26 cellular contexts compared by ENCODE assay signal in genomic region chr14:74260525-74261233, GRCh38. TPM values are rescaled to one million over a fixed set of nuclear protein-coding genes. Genes with fewer than 3 reads are reported as not detected.
DNase-seq lines count a peak whose midpoint lies in the region; ATAC-seq and TF ChIP-seq lines count a peak whose summit lies in the region.
"Had no signal": no experiment of that assay in that cellular context is flagged by ENCODE, and none has a peak within 500 bp of the region (broad histone marks: within the 10 kb centered on the region; RNA-seq: fewer than 3 reads in every experiment).

No MANE protein-coding gene starts in this region.

- H3K4me1 Mint-ChIP-seq in neural crest cell = no peaks in the 10 kb centered on the region

- no peaks in the 10 kb centered on the region for H3K36me3 Mint-ChIP-seq in neural crest cell (ENCODE audit: low read depth)
- H3K36me3 Mint-ChIP-seq: CD14-positive monocyte; CD4-positive, alpha-beta memory T cell had no signal

- H3K27ac ChIP-seq in heart right ventricle (no peak overlapping the region), WERI-Rb-1 (peak overlapping the region; percentile 71)
- H3K27ac ChIP-seq: A549; BLaER1 treated with 17β-estradiol and CSF1 and Interleukin-3, amounts not matched to agents 10 nM and 100 nM; GM23248 had no signal

- no peak overlapping the region for H3K27ac Mint-ChIP-seq in neural crest cell (ENCODE audit: unreplicated experiment)
- H3K27ac Mint-ChIP-seq: CD14-positive monocyte; CD4-positive, alpha-beta memory T cell had no signal

- H3K36me3 ChIP-seq in heart right ventricle (no peaks in the 10 kb centered on the region), WERI-Rb-1 (no peaks in the 10 kb centered on the region)
- H3K36me3 ChIP-seq: BE2C; BLaER1 treated with 17β-estradiol and CSF1 and Interleukin-3, amounts not matched to agents 10 nM and 100 nM had no signal

- peak overlapping the region; percentile 28 for H3K4me3 Mint-ChIP-seq in neural crest cell
- H3K4me3 Mint-ChIP-seq: CD14-positive monocyte had no signal

- DNase-seq in left ventricle myocardium superior (peak; percentile 13), heart right ventricle (no peak), WERI-Rb-1 (no peak), neural crest cell (ENCODE audit: low read depth, low spot score) (no peak), posterior vena cava (ENCODE audit: low spot score) (peak; percentile 74)
- DNase-seq in activated CD4-positive, alpha-beta T cell treated with anti-CD3 and anti-CD28 coated beads, Interleukin-2, amount 50 U/mL, for 48 hours = no peak
- DNase-seq: 8988T; ACHN; AML-193; BE2C; Calu3; CD4-positive, alpha-beta memory T cell; COR-L47; DMS53; DMS79 treated with DMSO at 0.1 percent for 48 hours; GF-D8; GM23248; H7; HCEC 1CT had no signal

- TF ChIP-seq CTCF in heart right ventricle (IDR thresholded peaks at IDR 0.05) (no peak), WERI-Rb-1 (IDR thresholded peaks at IDR 0.05; ENCODE audit: low read depth, low read length) (no peak), neural crest cell (conservative IDR thresholded peaks at IDR 0.05) (no peak)

- H3K9me3 ChIP-seq in heart right ventricle (no peaks in the 10 kb centered on the region), WERI-Rb-1 (ENCODE audit: severe bottlenecking) (no peaks in the 10 kb centered on the region)
- H3K9me3 ChIP-seq: A549; BE2C; BLaER1 treated with 17β-estradiol and CSF1 and Interleukin-3, amounts not matched to agents 10 nM and 100 nM had no signal

- peaks cover 0 to 20% (median 0%) of the 10 kb centered on the region in 7 donors for H3K27me3 ChIP-seq in heart right ventricle
- H3K27me3 ChIP-seq in WERI-Rb-1 (ENCODE audit: insufficient read depth, low read depth, severe bottlenecking) = no peaks in the 10 kb centered on the region

- no peak for ATAC-seq in left ventricle myocardium superior
- no peak for ATAC-seq in heart right ventricle
- ATAC-seq in HG03442 (IDR thresholded peaks at IDR 0.05; ENCODE audit: unreplicated experiment) = no peak
- ATAC-seq in GM21360 (IDR thresholded peaks at IDR 0.05; ENCODE audit: unreplicated experiment) = no peak
- ATAC-seq: A549 had no signal

- peaks cover 0 to 17% (median 13%) of the 10 kb centered on the region in 9 donors for H3K4me1 ChIP-seq in heart right ventricle
- H3K4me1 ChIP-seq: A549, BE2C had no signal

- H3K27me3 Mint-ChIP-seq in neural crest cell (ENCODE audit: low read depth) = peaks cover 37% of the 10 kb centered on the region

- H3K4me3 ChIP-seq in heart right ventricle (no peak overlapping the region), WERI-Rb-1 (ENCODE audit: low read depth, low read length) (no peak overlapping the region)
- H3K4me3 ChIP-seq: A549; BLaER1 treated with 17β-estradiol and CSF1 and Interleukin-3, amounts not matched to agents 10 nM and 100 nM; GM23248 had no signal

- WGBS in heart right ventricle, 2 donors = 92 to 94% methylated on average over 29 of the region's 29 CpGs

- H3K9me3 Mint-ChIP-seq in neural crest cell = no peaks in the 10 kb centered on the region
- H3K9me3 Mint-ChIP-seq: CD4-positive, alpha-beta memory T cell had no signal

- intact Hi-C loops in left ventricle myocardium superior (cut with micrococcal nuclease) = no loop called here
- intact Hi-C loops in heart right ventricle (cut with DNase I) = no loop called here
- intact Hi-C loops in posterior vena cava (cut with DNase I) = no loop called here

RNA-seq across cellular contexts. Expression of gene VSX2, which starts 21.4 kb away (rescaled TPM):
- total RNA-seq in left ventricle myocardium superior (not detected), heart right ventricle (not detected), neural crest cell (0.89 and 1.2 TPM in 2 replicates), posterior vena cava (not detected)
- polyA plus RNA-seq in heart right ventricle = not detected
- total RNA-seq: Calu3; CD4-positive, alpha-beta memory T cell; Daoy; G401; GM23248; H7 had no signal
- polyA plus RNA-seq: A549; CD14-positive monocyte; CD4-positive, alpha-beta memory T cell; GM23248 had no signal

RNA-seq across cellular contexts. Expression of gene ABCD4, which starts 42.1 kb away (rescaled TPM):
- total RNA-seq in left ventricle myocardium superior (25.2 TPM), heart right ventricle (10 to 100 TPM; 18.1 to 26.3 (median 22.0) TPM), neural crest cell (98.8 TPM in 2 replicates), posterior vena cava (10 to 100 TPM; 29.4 to 35.6 TPM)
- 10 to 100 TPM; 17.8 to 76.4 TPM for polyA plus RNA-seq in heart right ventricle

Comparison
In these comparisons a context has a peak if more than half of its experiments do, and no peak if none do; other contexts are left out.
1. DNase-seq: peak in left ventricle myocardium superior (single experiment) and posterior vena cava (single experiment); none in heart right ventricle (0 of 2), WERI-Rb-1 (single experiment), neural crest cell (single experiment) and activated CD4-positive, alpha-beta T cell treated with anti-CD3 and anti-CD28 coated beads, Interleukin-2, amount 50 U/mL, for 48 hours (0 of 2).